Comparison of ENCODE assay signal across 27 cellular contexts in genomic region chr10:70090951-70091350, GRCh38. TPM values are rescaled to one million over a fixed set of nuclear protein-coding genes. Genes with fewer than 3 reads are reported as not detected.
DNase-seq lines count a peak whose midpoint lies in the region; ATAC-seq and TF ChIP-seq lines count a peak whose summit lies in the region.
"Had no signal": no experiment of that assay in that cellular context is flagged by ENCODE, and none has a peak within 500 bp of the region (broad histone marks: within the 10 kb centered on the region; RNA-seq: fewer than 3 reads in every experiment).

No MANE protein-coding gene starts in this region.

- peaks cover 3% of the 10 kb centered on the region for H3K79me2 ChIP-seq in hepatocyte

- POLR2A ChIA-PET in CD4-positive, alpha-beta memory T cell (lab: Charles Lee; ENCODE audit: partially characterized antibody) = interaction anchor here (5.3 kb wide), 1 partner anchor 55 kb away, joined by 81 read pairs; the partner anchor contains the start of gene TYSND1

- H3K27ac Mint-ChIP-seq in CD4-positive, alpha-beta memory T cell = peak overlapping the region in 4 of 7 donors; percentile 11 to 84 (median 40)
- peak overlapping the region; percentile 86 to 97 (median 96) for H3K27ac Mint-ChIP-seq in nephron
- no peak overlapping the region for H3K27ac Mint-ChIP-seq in activated T-cell treated with anti-CD3 and anti-CD28 coated beads, Interleukin-2, amount 50 U/mL, for 72 hours
- H3K27ac Mint-ChIP-seq: HFFc6 had no signal

- H3K9me3 ChIP-seq in CD4-positive, alpha-beta memory T cell (ENCODE audit: control insufficient read depth in 1 of 2, low read length in 2 of 2) = no peaks in the 10 kb centered on the region
- H3K9me3 ChIP-seq in hepatocyte (ENCODE audit: low read depth) = no peaks in the 10 kb centered on the region
- H3K9me3 ChIP-seq: left lung, SK-N-SH, tibial nerve had no signal

- H3K36me3 Mint-ChIP-seq in CD4-positive, alpha-beta memory T cell = peaks cover 4 to 12% of the 10 kb centered on the region in 2 donors
- H3K36me3 Mint-ChIP-seq in nephron (ENCODE audit: low read depth) = peaks cover 71% of the 10 kb centered on the region
- peaks cover 0 to 2% of the 10 kb centered on the region in 2 donors for H3K36me3 Mint-ChIP-seq in activated T-cell treated with anti-CD3 and anti-CD28 coated beads, Interleukin-2, amount 50 U/mL, for 72 hours (ENCODE audit: insufficient read depth in 2 of 2)

- no peak for DNase-seq in CD4-positive, alpha-beta memory T cell
- DNase-seq in HuH-7 (ENCODE audit: low spot score) = peak; percentile 41
- peak; percentile 41 for DNase-seq in hepatocyte (ENCODE audit: low spot score)
- no peak for DNase-seq in activated T-cell treated with anti-CD3 and anti-CD28 coated beads, Interleukin-2, amount 50 U/mL, for 72 hours
- DNase-seq: activated CD4-positive, alpha-beta T cell treated with anti-CD3 and anti-CD28 coated beads for 1 hour; activated naive CD8-positive, alpha-beta T cell treated with anti-CD3 and anti-CD28 coated beads for 36 hours; aorta; effector CD4-positive, alpha-beta T cell; EL; HFFc6; left lung; mesendoderm; MM.1S; NCI-H2029; NCI-H524; PC-3; SK-N-SH; stimulated activated CD8-positive, alpha-beta memory T cell treated with anti-CD3 and anti-CD28 coated beads, Interleukin-4, amount 100 ng/mL, for 48 hours had no signal

- ATAC-seq in HG03175 (IDR thresholded peaks at IDR 0.05; ENCODE audit: unreplicated experiment) (no peak), GM19455 (IDR thresholded peaks at IDR 0.05; ENCODE audit: unreplicated experiment) (no peak)
- no peak for ATAC-seq in activated T-cell treated with anti-CD3 and anti-CD28 coated beads, Interleukin-2, amount 50 U/mL, for 72 hours (replicated peaks in 1 of 2)
- ATAC-seq: GM12878, left lung, PC-3, Right ventricle myocardium inferior, sciatic nerve had no signal

- CTCF ChIA-PET in CD4-positive, alpha-beta memory T cell (lab: Charles Lee; ENCODE audit: partially characterized antibody) = interaction anchor here (1.2 to 1.8 kb wide), 2 partner anchors 16 to 55 kb away, joined by 3 to 13 read pairs; partner anchors contain the start of gene TYSND1

- peak overlapping the region; percentile 63 for H3K4me2 ChIP-seq in hepatocyte
- H3K4me2 ChIP-seq: KMS-11, SK-N-SH had no signal

- no peaks in the 10 kb centered on the region for H4K20me1 ChIP-seq in hepatocyte (ENCODE audit: insufficient read depth, poor library complexity, severe bottlenecking)

- no peak overlapping the region for H2AFZ ChIP-seq in hepatocyte

- no peaks in the 10 kb centered on the region for H3K36me3 ChIP-seq in CD4-positive, alpha-beta memory T cell (ENCODE audit: insufficient read depth, low read length)
- H3K36me3 ChIP-seq in hepatocyte (replicated peaks; ENCODE audit: insufficient read depth, low read depth) = no peaks in the 10 kb centered on the region

- H3K27ac ChIP-seq in CD4-positive, alpha-beta memory T cell (ENCODE audit: low read depth, low read length) = no peak overlapping the region
- peak overlapping the region; percentile 84 for H3K27ac ChIP-seq in hepatocyte
- H3K27ac ChIP-seq: C4-2B, KMS-11, left lung, tibial nerve had no signal

- H3K4me1 ChIP-seq in CD4-positive, alpha-beta memory T cell (ENCODE audit: insufficient read depth, low read length) = peaks cover 37% of the 10 kb centered on the region
- peaks cover 19% of the 10 kb centered on the region for H3K4me1 ChIP-seq in hepatocyte (ENCODE audit: insufficient read depth)
- H3K4me1 ChIP-seq: left lung, tibial nerve had no signal

- no peak overlapping the region for H3K4me3 ChIP-seq in CD4-positive, alpha-beta memory T cell (ENCODE audit: low read length in 2 of 2)
- H3K4me3 ChIP-seq in hepatocyte = no peak overlapping the region
- H3K4me3 ChIP-seq: GM12878, left lung, tibial nerve had no signal

- H3K9me3 Mint-ChIP-seq in CD4-positive, alpha-beta memory T cell = no peaks in the 10 kb centered on the region
- no peaks in the 10 kb centered on the region for H3K9me3 Mint-ChIP-seq in nephron
- no peaks in the 10 kb centered on the region for H3K9me3 Mint-ChIP-seq in activated T-cell treated with anti-CD3 and anti-CD28 coated beads, Interleukin-2, amount 50 U/mL, for 72 hours
- H3K9me3 Mint-ChIP-seq: activated naive CD8-positive, alpha-beta T cell treated with anti-CD3 and anti-CD28 coated beads for 36 hours; HFFc6 had no signal

- no peaks in the 10 kb centered on the region for H3K27me3 Mint-ChIP-seq in CD4-positive, alpha-beta memory T cell
- H3K27me3 Mint-ChIP-seq in nephron (ENCODE audit: low read depth) = no peaks in the 10 kb centered on the region
- H3K27me3 Mint-ChIP-seq in activated T-cell treated with anti-CD3 and anti-CD28 coated beads, Interleukin-2, amount 50 U/mL, for 72 hours (ENCODE audit: low read depth) = no peaks in the 10 kb centered on the region
- H3K27me3 Mint-ChIP-seq: activated naive CD8-positive, alpha-beta T cell treated with anti-CD3 and anti-CD28 coated beads for 36 hours had no signal

- H3K4me1 Mint-ChIP-seq in CD4-positive, alpha-beta memory T cell = peaks cover 20 to 41% (median 35%) of the 10 kb centered on the region in 4 donors
- no peaks in the 10 kb centered on the region for H3K4me1 Mint-ChIP-seq in nephron
- peaks cover 37% of the 10 kb centered on the region for H3K4me1 Mint-ChIP-seq in activated T-cell treated with anti-CD3 and anti-CD28 coated beads, Interleukin-2, amount 50 U/mL, for 72 hours (ENCODE audit: low read depth)

- H3K9me2 ChIP-seq in hepatocyte (replicated peaks; ENCODE audit: insufficient read depth) = no peaks in the 10 kb centered on the region
- H3K9me2 ChIP-seq: SK-N-SH had no signal

- no peak for TF ChIP-seq CTCF in hepatocyte (IDR thresholded peaks at IDR 0.05; ENCODE audit: poor library complexity)
- TF ChIP-seq CTCF in nephron (IDR thresholded peaks at IDR 0.05; ENCODE audit: unreplicated experiment in 3 of 3) = no peak

- no peak overlapping the region for H3K4me3 Mint-ChIP-seq in CD4-positive, alpha-beta memory T cell
- peak overlapping the region in 1 of 3 experiments; percentile 32 for H3K4me3 Mint-ChIP-seq in nephron
- H3K4me3 Mint-ChIP-seq in activated T-cell treated with anti-CD3 and anti-CD28 coated beads, Interleukin-2, amount 50 U/mL, for 72 hours = no peak overlapping the region
- H3K4me3 Mint-ChIP-seq: HFFc6 had no signal

- intact Hi-C loops in CD4-positive, alpha-beta memory T cell (cut with micrococcal nuclease) = no loop called here

- WGBS in hepatocyte (ENCODE audit: low lambda C conversion rate, missing lambda C conversion rate) = 70% methylated on average over 5 of the region's 5 CpGs

- H3K27me3 ChIP-seq in CD4-positive, alpha-beta memory T cell (ENCODE audit: insufficient read depth, low read length) = no peaks in the 10 kb centered on the region
- H3K27me3 ChIP-seq in hepatocyte = no peaks in the 10 kb centered on the region
- H3K27me3 ChIP-seq: left lung, tibial nerve had no signal

RNA-seq across cellular contexts. Expression of gene MACROH2A2, which starts 38.3 kb away (rescaled TPM):
- 1 to 10 TPM; 4.8 to 5.5 TPM for total RNA-seq in CD4-positive, alpha-beta memory T cell
- polyA plus RNA-seq in CD4-positive, alpha-beta memory T cell = 1 to 10 TPM; 4.6 to 5.6 TPM
- 47.2 and 50.1 TPM in 2 replicates for total RNA-seq in hepatocyte
- 45.7 and 52.2 TPM in 2 replicates for polyA plus RNA-seq in hepatocyte
- 1 to 10 TPM; 6.2 to 8.4 TPM for total RNA-seq in activated T-cell treated with anti-CD3 and anti-CD28 coated beads, Interleukin-2, amount 50 U/mL, for 72 hours
- total RNA-seq: GM12878 had no signal

RNA-seq across cellular contexts. Expression of gene AIFM2, which starts 41.7 kb away (rescaled TPM):
- 1 to 10 TPM; 4.7 to 5.8 TPM for total RNA-seq in CD4-positive, alpha-beta memory T cell
- polyA plus RNA-seq in CD4-positive, alpha-beta memory T cell = 1 to 10 TPM in 1 of 2 donors, under 1 TPM in 1; 0.68 to 2.7 TPM
- total RNA-seq in hepatocyte = 7.9 and 8.6 TPM in 2 replicates
- polyA plus RNA-seq in hepatocyte = 11.8 and 16.1 TPM in 2 replicates
- total RNA-seq in activated T-cell treated with anti-CD3 and anti-CD28 coated beads, Interleukin-2, amount 50 U/mL, for 72 hours = 1 to 10 TPM; 6.4 to 7.2 TPM

RNA-seq across cellular contexts. Expression of gene TYSND1, which starts 55.5 kb away (rescaled TPM):
- 10 to 100 TPM; 29.3 to 31.4 TPM for total RNA-seq in CD4-positive, alpha-beta memory T cell
- 10 to 100 TPM; 16.4 to 21.9 TPM for polyA plus RNA-seq in CD4-positive, alpha-beta memory T cell
- total RNA-seq in hepatocyte = 12.1 and 12.6 TPM in 2 replicates
- 13.3 and 22.0 TPM in 2 replicates for polyA plus RNA-seq in hepatocyte
- total RNA-seq in activated T-cell treated with anti-CD3 and anti-CD28 coated beads, Interleukin-2, amount 50 U/mL, for 72 hours = 10 to 100 TPM; 11.8 to 13.8 TPM

Comparison
In these comparisons a context has a peak if more than half of its experiments do, and no peak if none do; other contexts are left out.
1. DNase-seq: peak in HuH-7 (single experiment) and hepatocyte (single experiment); none in CD4-positive, alpha-beta memory T cell (0 of 5) and activated T-cell treated with anti-CD3 and anti-CD28 coated beads, Interleukin-2, amount 50 U/mL, for 72 hours (0 of 2).